In genomic region chr13:104571161-104571889, GRCh38 we compare ENCODE assay signal across 8 cellular contexts.
DNase-seq lines count a peak whose midpoint lies in the region; ATAC-seq and TF ChIP-seq lines count a peak whose summit lies in the region.

No MANE protein-coding gene starts in this region.

- H3K27me3 ChIP-seq in breast epithelium = no peaks in the 10 kb centered on the region

- no peaks in the 10 kb centered on the region for H3K9me3 ChIP-seq in breast epithelium

- no peaks in the 10 kb centered on the region for H3K36me3 ChIP-seq in breast epithelium

- peak; percentile 10 for DNase-seq in NOMO-1 treated with dmso at 0.1 percent for 144 hours (lab: John Stamatoyannopoulos, UW; ENCODE audit: unreplicated experiment)
- DNase-seq in NOMO-1 treated with DMSO at 0.1 percent for 48 hours (lab: John Stamatoyannopoulos, UW; ENCODE audit: unreplicated experiment) = no peak
- peak; percentile 77 for DNase-seq in NCI-H345 (lab: John Stamatoyannopoulos, UW)
- DNase-seq in breast epithelium (ENCODE audit: low spot score in 2 of 2) = peak in 1 of 2 donors; percentile 88
- peak; percentile 96 for DNase-seq in islet precursor cell
- peak in 47 of 49 donors; percentile 6 to 87 (median 64) for DNase-seq in substantia nigra (lab: John Stamatoyannopoulos, UW)

- TF ChIP-seq CTCF in breast epithelium (IDR thresholded peaks at IDR 0.05) = peak; percentile 65 to 84 (median 69)

- no peaks in the 10 kb centered on the region for H3K4me1 ChIP-seq in breast epithelium

- H3K27ac ChIP-seq in breast epithelium = peak overlapping the region in 1 of 2 donors; percentile 59
- H3K27ac ChIP-seq in substantia nigra (ENCODE audit: low read depth, low read length, poor library complexity, severe bottlenecking) = no peak overlapping the region

- TF ChIP-seq POLR2A in breast epithelium (IDR thresholded peaks at IDR 0.05) = no peak

- ATAC-seq in GM18870 (IDR thresholded peaks at IDR 0.05; ENCODE audit: unreplicated experiment) (no peak), GM19324 (IDR thresholded peaks at IDR 0.05; ENCODE audit: low FRiP score, unreplicated experiment) (no peak)

- H3K4me3 ChIP-seq in breast epithelium = peak overlapping the region in 1 of 3 donors; percentile 3

- intact Hi-C loops in breast epithelium (cut with DNase I; ENCODE audit: low total_unique reads) = no loop called here
